In genomic region chr3:39280569-39280968, GRCh38 we compare ENCODE assay signal across 25 cellular contexts.
DNase-seq lines count a peak whose midpoint lies in the region; ATAC-seq and TF ChIP-seq lines count a peak whose summit lies in the region.
"Had no signal": no experiment of that assay in that cellular context is flagged by ENCODE, and none has a peak within 500 bp of the region (broad histone marks: within the 10 kb centered on the region; RNA-seq: fewer than 3 reads in every experiment).

No MANE protein-coding gene starts in this region.

- no peak overlapping the region for H3K27ac Mint-ChIP-seq in stimulated activated naive CD8-positive, alpha-beta T cell treated with anti-CD3 and anti-CD28 coated beads, Interleukin-15, Interleukin-2, amounts not matched to agents 100 ng/mL and 50 ng/mL, for 24 hours
- H3K27ac Mint-ChIP-seq in dendritic cell treated with granulocyte-macrophage colony-stimulating factor and Interleukin-4, amounts not matched to agents 40 ng/mL and 50 ng/mL, for 4 days = peak overlapping the region; percentile 66
- H3K27ac Mint-ChIP-seq in nephron progenitor cell = peak overlapping the region; percentile 23

- H3K36me3 Mint-ChIP-seq in stimulated activated naive CD8-positive, alpha-beta T cell treated with anti-CD3 and anti-CD28 coated beads, Interleukin-15, Interleukin-2, amounts not matched to agents 100 ng/mL and 50 ng/mL, for 24 hours (ENCODE audit: low read depth) = no peaks in the 10 kb centered on the region
- no peaks in the 10 kb centered on the region for H3K36me3 Mint-ChIP-seq in dendritic cell treated with granulocyte-macrophage colony-stimulating factor and Interleukin-4, amounts not matched to agents 40 ng/mL and 50 ng/mL, for 4 days (ENCODE audit: low read depth)
- no peaks in the 10 kb centered on the region for H3K36me3 Mint-ChIP-seq in nephron progenitor cell (ENCODE audit: low read depth)
- H3K36me3 Mint-ChIP-seq: naive thymus-derived CD8-positive, alpha-beta T cell had no signal

- TF ChIP-seq CTCF in nephron progenitor cell (IDR thresholded peaks at IDR 0.05) (no peak), tibial artery (IDR thresholded peaks at IDR 0.05) (no peak)

- no peak overlapping the region for H3K4me3 ChIP-seq in tibial artery
- H3K4me3 ChIP-seq: lung, SK-N-MC, stomach, thyroid gland had no signal

- no peak for DNase-seq in stimulated activated naive CD8-positive, alpha-beta T cell treated with anti-CD3 and anti-CD28 coated beads, Interleukin-15, Interleukin-2, amounts not matched to agents 100 U/mL and 50 U/mL, for 24 hours
- DNase-seq in nephron progenitor cell (no peak), hepatic stellate cell (ENCODE audit: low spot score) (no peak), tibial artery (no peak)
- DNase-seq: activated CD4-positive, CD25-positive, alpha-beta regulatory T cell treated with anti-CD3 and anti-CD28 coated beads, Interleukin-2, amount 50 U/mL, for 72 hours; activated gamma-delta T cell; BE2C; central memory CD4-positive, alpha-beta T cell; COR-L47; HCEC 1CT; kidney glomerular epithelial cell; naive thymus-derived CD8-positive, alpha-beta T cell; NCI-H1436; NCI-H2081; NCI-H526; PC-3; small intestine; stomach; T-helper 1 cell; thyroid gland had no signal

- no peak overlapping the region for H3K27ac ChIP-seq in tibial artery
- H3K27ac ChIP-seq: SK-N-MC, stomach, thyroid gland had no signal

- H3K27me3 ChIP-seq in tibial artery = no peaks in the 10 kb centered on the region
- H3K27me3 ChIP-seq: BE2C, thyroid gland had no signal

- peak overlapping the region; percentile 30 for H3K4me3 Mint-ChIP-seq in stimulated activated naive CD8-positive, alpha-beta T cell treated with anti-CD3 and anti-CD28 coated beads, Interleukin-15, Interleukin-2, amounts not matched to agents 100 ng/mL and 50 ng/mL, for 24 hours
- H3K4me3 Mint-ChIP-seq in dendritic cell treated with granulocyte-macrophage colony-stimulating factor and Interleukin-4, amounts not matched to agents 40 ng/mL and 50 ng/mL, for 4 days = no peak overlapping the region
- H3K4me3 Mint-ChIP-seq in nephron progenitor cell = no peak overlapping the region

- H3K36me3 ChIP-seq in tibial artery = no peaks in the 10 kb centered on the region
- H3K36me3 ChIP-seq: BE2C, stomach, thyroid gland had no signal

- peaks cover 4% of the 10 kb centered on the region for H3K27me3 Mint-ChIP-seq in stimulated activated naive CD8-positive, alpha-beta T cell treated with anti-CD3 and anti-CD28 coated beads, Interleukin-15, Interleukin-2, amounts not matched to agents 100 ng/mL and 50 ng/mL, for 24 hours
- no peaks in the 10 kb centered on the region for H3K27me3 Mint-ChIP-seq in dendritic cell treated with granulocyte-macrophage colony-stimulating factor and Interleukin-4, amounts not matched to agents 40 ng/mL and 50 ng/mL, for 4 days
- H3K27me3 Mint-ChIP-seq in nephron progenitor cell (ENCODE audit: low read depth, poor library complexity) = no peaks in the 10 kb centered on the region

- ATAC-seq in stimulated activated naive CD8-positive, alpha-beta T cell treated with anti-CD3 and anti-CD28 coated beads, Interleukin-15, Interleukin-2, amounts not matched to agents 100 U/mL and 50 U/mL, for 24 hours = no peak
- no peak for ATAC-seq in HG03175 (IDR thresholded peaks at IDR 0.05; ENCODE audit: unreplicated experiment)
- ATAC-seq: naive thymus-derived CD8-positive, alpha-beta T cell; PC-3 had no signal

- H3K9me3 Mint-ChIP-seq in stimulated activated naive CD8-positive, alpha-beta T cell treated with anti-CD3 and anti-CD28 coated beads, Interleukin-15, Interleukin-2, amounts not matched to agents 100 ng/mL and 50 ng/mL, for 24 hours = no peaks in the 10 kb centered on the region
- no peaks in the 10 kb centered on the region for H3K9me3 Mint-ChIP-seq in dendritic cell treated with granulocyte-macrophage colony-stimulating factor and Interleukin-4, amounts not matched to agents 40 ng/mL and 50 ng/mL, for 4 days
- no peaks in the 10 kb centered on the region for H3K9me3 Mint-ChIP-seq in nephron progenitor cell
- H3K9me3 Mint-ChIP-seq: naive thymus-derived CD8-positive, alpha-beta T cell had no signal

- peaks cover 26% of the 10 kb centered on the region for H3K4me1 Mint-ChIP-seq in stimulated activated naive CD8-positive, alpha-beta T cell treated with anti-CD3 and anti-CD28 coated beads, Interleukin-15, Interleukin-2, amounts not matched to agents 100 ng/mL and 50 ng/mL, for 24 hours (ENCODE audit: low read depth)
- peaks cover 80% of the 10 kb centered on the region for H3K4me1 Mint-ChIP-seq in dendritic cell treated with granulocyte-macrophage colony-stimulating factor and Interleukin-4, amounts not matched to agents 40 ng/mL and 50 ng/mL, for 4 days (ENCODE audit: low read depth)
- peaks cover 67% of the 10 kb centered on the region for H3K4me1 Mint-ChIP-seq in nephron progenitor cell

- H3K9me3 ChIP-seq in tibial artery = no peaks in the 10 kb centered on the region
- H3K9me3 ChIP-seq: BE2C, stomach, thyroid gland had no signal

- intact Hi-C loops in dendritic cell treated with granulocyte-macrophage colony-stimulating factor and Interleukin-4, amounts not matched to agents 40 ng/mL and 50 ng/mL, for 4 days (cut with micrococcal nuclease) = loop anchor here (5.0 kb wide), 1 partner anchor 33 kb away; no protein-coding TSS in a partner anchor
- intact Hi-C loops in tibial artery (cut with DNase I; ENCODE audit: low total_unique reads) = no loop called here

- H3K4me1 ChIP-seq in tibial artery = peaks cover 0 to 4% (median 0%) of the 10 kb centered on the region in 4 donors
- H3K4me1 ChIP-seq: BE2C, stomach, thyroid gland had no signal
